In the genomic region with DNA sequence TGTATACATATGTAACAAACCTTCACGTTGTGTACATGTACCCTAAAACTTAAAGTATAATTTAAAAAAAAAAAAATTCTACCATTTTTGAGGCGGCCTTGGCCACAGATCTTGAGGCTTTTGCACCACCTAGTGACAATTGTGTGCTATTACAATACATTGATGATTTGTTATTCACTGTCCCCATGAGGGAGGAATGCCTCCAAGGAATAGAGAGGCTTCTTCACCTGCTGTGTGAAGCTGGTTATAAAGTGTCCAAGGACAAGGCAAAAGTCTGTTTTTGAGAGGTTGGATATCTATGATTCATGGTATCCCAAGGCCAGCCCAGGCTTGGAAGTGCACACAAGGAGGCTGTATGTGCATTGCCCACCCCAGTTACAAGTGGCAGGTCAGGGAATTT, we compare ENCODE assay signal across 9 cellular contexts. TPM values are rescaled to one million over a fixed set of nuclear protein-coding genes. Genes with fewer than 3 reads are reported as not detected.
DNase-seq lines count a peak whose midpoint lies in the region; ATAC-seq, FAIRE-seq and TF ChIP-seq lines count a peak whose summit lies in the region.
"Had no signal": no experiment of that assay in that cellular context is flagged by ENCODE, and none has a peak within 500 bp of the region (broad histone marks: within the 10 kb centered on the region; RNA-seq: fewer than 3 reads in every experiment).

No MANE protein-coding gene starts in this region.

- no peaks in the 10 kb centered on the region for H3K9me1 ChIP-seq in keratinocyte (ENCODE audit: control insufficient read depth, extremely low read depth, insufficient read depth, low read length)

- in situ Hi-C loops in HAP-1 (cut with MboI; ENCODE audit: low sequenced_read_pairs) = loop anchor here (5.0 to 25.0 kb wide), 2 partner anchors 175 to 305 kb away; no protein-coding TSS in a partner anchor

- dilution Hi-C loops in keratinocyte (cut with MboI; ENCODE audit: extremely low pct_ligation_motif_present, low sequenced_read_pairs) = no loop called here

- no peak overlapping the region for H2AFZ ChIP-seq in keratinocyte (ENCODE audit: control insufficient read depth, low read length)

- H3K36me3 ChIP-seq in HAP-1 (replicated peaks) = no peaks in the 10 kb centered on the region
- H3K36me3 ChIP-seq in keratinocyte (ENCODE audit: control insufficient read depth in 2 of 2, extremely low read depth in 1 of 2, insufficient read depth in 2 of 2, low read length in 2 of 2) = no peaks in the 10 kb centered on the region

- H3K4me1 ChIP-seq in HAP-1 = no peaks in the 10 kb centered on the region
- no peaks in the 10 kb centered on the region for H3K4me1 ChIP-seq in keratinocyte (ENCODE audit: control insufficient read depth, extremely low read depth, insufficient read depth, low read length)

- H3K27me3 ChIP-seq in HAP-1 (ENCODE audit: low read depth) = 0 out of 2 replicates have a peak, but pooled peaks cover 2% of the 10 kb centered on the region
- H3K27me3 ChIP-seq in keratinocyte (ENCODE audit: control insufficient read depth, extremely low read depth, insufficient read depth, low read length) = no peaks in the 10 kb centered on the region

- H3K36me3 Mint-ChIP-seq in stimulated activated effector memory CD8-positive, alpha-beta T cell treated with anti-CD3 and anti-CD28 coated beads, Interleukin-12 subunit alpha, Interleukin-12 subunit beta, amount 100 ng/mL, for 72 hours = no peaks in the 10 kb centered on the region

- H3K27ac Mint-ChIP-seq in stimulated activated effector memory CD8-positive, alpha-beta T cell treated with anti-CD3 and anti-CD28 coated beads, Interleukin-12 subunit alpha, Interleukin-12 subunit beta, amount 100 ng/mL, for 72 hours = no peak overlapping the region
- H3K27ac Mint-ChIP-seq: naive thymus-derived CD8-positive, alpha-beta T cell had no signal

- no peaks in the 10 kb centered on the region for H4K20me1 ChIP-seq in keratinocyte (ENCODE audit: control insufficient read depth, extremely low read depth, insufficient read depth, low read length)

- no peak overlapping the region for H3K4me3 ChIP-seq in HAP-1
- H3K4me3 ChIP-seq in WI38 (ENCODE audit: low read depth, low read length) = no peak overlapping the region
- no peak overlapping the region for H3K4me3 ChIP-seq in keratinocyte (ENCODE audit: control insufficient read depth in 2 of 3, extremely low read depth in 1 of 3, insufficient read depth in 2 of 3, low read depth in 1 of 3, low read length in 3 of 3)

- TF ChIP-seq CTCF in WI38 (IDR thresholded peaks at IDR 0.05; ENCODE audit: low read depth, low read length) = peak; percentile 50; the same call in 1 of the 2 replicates
- peak; percentile 31 to 52 (median 31) for TF ChIP-seq CTCF in keratinocyte (optimal IDR thresholded peaks at IDR 0.05 in 1 of 3, IDR thresholded peaks at IDR 0.05 in 1 of 3, conservative IDR thresholded peaks at IDR 0.05 in 1 of 3; ENCODE audit: extremely low read depth in 1 of 3, insufficient read depth in 2 of 3, low read length in 3 of 3)

- H3K4me1 Mint-ChIP-seq in stimulated activated effector memory CD8-positive, alpha-beta T cell treated with anti-CD3 and anti-CD28 coated beads, Interleukin-12 subunit alpha, Interleukin-12 subunit beta, amount 100 ng/mL, for 72 hours = no peaks in the 10 kb centered on the region

- ATAC-seq in HG02763 (IDR thresholded peaks at IDR 0.05; ENCODE audit: unreplicated experiment) (no peak), HG03521 (IDR thresholded peaks at IDR 0.05; ENCODE audit: unreplicated experiment) (no peak)
- ATAC-seq in stimulated activated effector memory CD8-positive, alpha-beta T cell treated with anti-CD3 and anti-CD28 coated beads, Interleukin-12 subunit alpha, Interleukin-12 subunit beta, amount 100 ng/mL, for 72 hours = no peak
- ATAC-seq: naive thymus-derived CD8-positive, alpha-beta T cell had no signal

- no peak for FAIRE-seq in keratinocyte (lab: Jason Lieb, UNC)

- H3K4me3 Mint-ChIP-seq in stimulated activated effector memory CD8-positive, alpha-beta T cell treated with anti-CD3 and anti-CD28 coated beads, Interleukin-12 subunit alpha, Interleukin-12 subunit beta, amount 100 ng/mL, for 72 hours = no peak overlapping the region
- H3K4me3 Mint-ChIP-seq: naive thymus-derived CD8-positive, alpha-beta T cell had no signal

- DNase-seq in D341Med (ENCODE audit: low spot score) (peak; percentile 57), HAP-1 (ENCODE audit: low spot score in 2 of 2) (peak; percentile 32 to 40), keratinocyte (ENCODE audit: low read depth, low spot score) (no peak), HuH-7.5 (ENCODE audit: low spot score) (no peak)
- DNase-seq in stimulated activated effector memory CD8-positive, alpha-beta T cell treated with anti-CD3 and anti-CD28 coated beads, Interleukin-12 subunit alpha, Interleukin-12 subunit beta, amount 100 ng/mL, for 72 hours (ENCODE audit: low spot score in 2 of 2) = no peak

- H3K9me3 ChIP-seq in HAP-1 (no peaks in the 10 kb centered on the region), keratinocyte (ENCODE audit: control insufficient read depth, low read depth, low read length) (no peaks in the 10 kb centered on the region)

- H3K27ac ChIP-seq in keratinocyte (ENCODE audit: control insufficient read depth, insufficient read depth, low read length) = no peak overlapping the region

- no peaks in the 10 kb centered on the region for H3K9me3 Mint-ChIP-seq in stimulated activated effector memory CD8-positive, alpha-beta T cell treated with anti-CD3 and anti-CD28 coated beads, Interleukin-12 subunit alpha, Interleukin-12 subunit beta, amount 100 ng/mL, for 72 hours
- H3K9me3 Mint-ChIP-seq: naive thymus-derived CD8-positive, alpha-beta T cell had no signal

- H3K79me2 ChIP-seq in keratinocyte (ENCODE audit: control insufficient read depth, insufficient read depth, low read length) = no peaks in the 10 kb centered on the region

- no peak overlapping the region for H3K9ac ChIP-seq in keratinocyte (ENCODE audit: control insufficient read depth, extremely low read depth, insufficient read depth, low read length)

- no peak overlapping the region for H3K4me2 ChIP-seq in keratinocyte (ENCODE audit: control insufficient read depth, extremely low read depth, insufficient read depth, low read depth, low read length)

RNA-seq across cellular contexts. Expression of gene SLC22A25, which starts 30.7 kb away (rescaled TPM):
- not detected in 3 replicates for polyA plus RNA-seq in keratinocyte
- polyA plus RNA-seq in keratinocyte (2011; ENCODE audit: low read depth) = not detected
- polyA plus RNA-seq in keratinocyte (2011; cell fraction: cytosol; rRNA removed) = not detected in 2 replicates
- polyA plus RNA-seq in keratinocyte (2011; cell fraction: nucleus; rRNA removed) = not detected in 2 replicates
- not detected in 2 replicates for polyA plus RNA-seq in keratinocyte (2012; ENCODE audit: low replicate concordance)
- polyA minus RNA-seq in keratinocyte = not detected in 3 replicates
- polyA minus RNA-seq in keratinocyte (2011; cell fraction: cytosol; rRNA and poly(A)+ RNA removed) = not detected
- not detected in 2 replicates for polyA minus RNA-seq in keratinocyte (2011; cell fraction: nucleus; rRNA and poly(A)+ RNA removed)
- polyA plus RNA-seq: naive thymus-derived CD8-positive, alpha-beta T cell had no signal

Comparison
In these comparisons a context has a peak if more than half of its experiments do, and no peak if none do; other contexts are left out.
1. DNase-seq: peak in D341Med (single experiment) and HAP-1 (2 of 2); none in keratinocyte (single experiment), stimulated activated effector memory CD8-positive, alpha-beta T cell treated with anti-CD3 and anti-CD28 coated beads, Interleukin-12 subunit alpha, Interleukin-12 subunit beta, amount 100 ng/mL, for 72 hours (0 of 2) and HuH-7.5 (single experiment).